2 cellular contexts compared by ENCODE assay signal in genomic region chr3:187705164-187705563, GRCh38.
TF ChIP-seq lines count a peak whose summit lies in the region.

No MANE protein-coding gene starts in this region.

TF ChIP-seq in IMR-90, 13 proteins besides CTCF, POLR2A, EP300 and RAD21:
- TF ChIP-seq MAFK (IDR thresholded peaks at IDR 0.05; ENCODE audit: low read depth, low read length) (no peak), CHD1 (IDR thresholded peaks at IDR 0.05; ENCODE audit: low read depth, low read length) (no peak), SMC3 (IDR thresholded peaks at IDR 0.05; ENCODE audit: low read depth, low read length) (no peak), MXI1 (IDR thresholded peaks at IDR 0.05; ENCODE audit: borderline replicate concordance, low read depth, low read length) (no peak), CEBPB (IDR thresholded peaks at IDR 0.05; ENCODE audit: low read depth, low read length) (no peak), BHLHE40 (IDR thresholded peaks at IDR 0.05; ENCODE audit: low read depth, low read length) (no peak), RFX5 (IDR thresholded peaks at IDR 0.05; ENCODE audit: low read depth, low read length) (no peak), RCOR1 (IDR thresholded peaks at IDR 0.05; ENCODE audit: insufficient replicate concordance, low read length) (no peak), MAZ (IDR thresholded peaks at IDR 0.05; ENCODE audit: borderline replicate concordance, low read depth, low read length) (no peak), USF2 (IDR thresholded peaks at IDR 0.05; ENCODE audit: low read depth, low read length) (no peak), ELK1 (IDR thresholded peaks at IDR 0.05; ENCODE audit: borderline replicate concordance, low read depth, low read length) (no peak)

TF ChIP-seq in H1, 55 proteins besides CTCF, POLR2A, EP300 and RAD21:
- TF ChIP-seq SP2 (IDR thresholded peaks at IDR 0.05; ENCODE audit: low read length) (no peak), TBP (IDR thresholded peaks at IDR 0.05; ENCODE audit: low read depth, low read length) (no peak), CREB1 (IDR thresholded peaks at IDR 0.05) (no peak), TAF7 (optimal IDR thresholded peaks at IDR 0.05; ENCODE audit: borderline replicate concordance, low read depth, low read length) (no peak), SP4 (IDR thresholded peaks at IDR 0.05; ENCODE audit: low read length) (no peak), SIN3A (conservative IDR thresholded peaks at IDR 0.05 in 1 of 2, IDR thresholded peaks at IDR 0.05 in 1 of 2; ENCODE audit: low read depth in 1 of 2, low read length in 2 of 2) (no peak)
